29 cellular contexts compared by ENCODE assay signal in the genomic region with DNA sequence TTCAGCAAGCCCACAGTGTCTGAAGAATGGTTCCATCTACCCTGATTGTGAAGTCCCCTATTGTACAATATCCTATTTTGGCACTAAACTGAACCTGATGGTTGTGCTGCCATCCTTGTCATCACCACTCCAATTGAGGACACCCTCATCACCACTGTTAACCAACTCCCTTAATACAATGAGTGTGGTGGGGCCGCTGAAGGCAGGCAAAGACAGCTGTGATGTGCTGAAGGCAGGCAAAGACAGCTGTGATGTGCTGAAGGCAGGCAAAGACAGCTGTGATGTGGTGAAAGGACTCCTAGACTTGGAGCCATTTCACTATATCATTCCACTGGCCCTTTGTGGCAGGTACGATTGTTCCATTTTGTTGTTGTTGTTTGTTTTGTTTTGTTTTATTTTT.
"Had no signal": no experiment of that assay in that cellular context is flagged by ENCODE, and none has a peak within 500 bp of the region (broad histone marks: within the 10 kb centered on the region; RNA-seq: fewer than 3 reads in every experiment).

No MANE protein-coding gene starts in this region.

- H3K27me3 Mint-ChIP-seq: activated CD4-positive, alpha-beta T cell treated with anti-CD3 and anti-CD28 coated beads for 36 hours; activated CD4-positive, alpha-beta T cell treated with anti-CD3 and anti-CD28 coated beads, Interleukin-2, amount 10 ng/mL, durations not matched to agents 24 days and 14 days; activated naive CD4-positive, alpha-beta T cell treated with anti-CD3 and anti-CD28 coated beads, Interleukin-2, amount 10 ng/mL, durations not matched to agents 7 days and 5 days; activated naive CD8-positive, alpha-beta T cell treated with anti-CD3 and anti-CD28 coated beads, Interleukin-2, amount 10 ng/mL, durations not matched to agents 7 days and 5 days; activated T-cell treated with anti-CD3 and anti-CD28 coated beads, Interleukin-2, amount 50 U/mL, for 24 hours; brain; dendritic cell treated with granulocyte-macrophage colony-stimulating factor and Interleukin-4, amounts not matched to agents 40 ng/mL and 50 ng/mL, for 4 days had no signal

- H3K4me3 Mint-ChIP-seq: activated CD4-positive, alpha-beta memory T cell treated with anti-CD3 and anti-CD28 coated beads for 36 hours; activated CD4-positive, alpha-beta T cell treated with anti-CD3 and anti-CD28 coated beads for 36 hours; activated CD4-positive, alpha-beta T cell treated with anti-CD3 and anti-CD28 coated beads, Interleukin-2, amount 10 ng/mL, durations not matched to agents 24 days and 14 days; activated naive CD4-positive, alpha-beta T cell treated with anti-CD3 and anti-CD28 coated beads, Interleukin-2, amount 10 ng/mL, durations not matched to agents 7 days and 5 days; activated naive CD8-positive, alpha-beta T cell treated with anti-CD3 and anti-CD28 coated beads, Interleukin-2, amount 10 ng/mL, durations not matched to agents 7 days and 5 days; activated T-cell treated with anti-CD3 and anti-CD28 coated beads, Interleukin-2, amount 50 U/mL, for 24 hours; activated T-cell treated with anti-CD3 and anti-CD28 coated beads, Interleukin-2, amount 50 U/mL, for 72 hours; brain; dendritic cell treated with granulocyte-macrophage colony-stimulating factor and Interleukin-4, amounts not matched to agents 40 ng/mL and 50 ng/mL, for 4 days had no signal

- ATAC-seq: activated CD4-positive, alpha-beta T cell treated with anti-CD3 and anti-CD28 coated beads for 36 hours; activated naive CD4-positive, alpha-beta T cell treated with anti-CD3 and anti-CD28 coated beads, Interleukin-2, amount 50 U/mL, for 72 hours; activated T-cell treated with anti-CD3 and anti-CD28 coated beads, Interleukin-2, amount 50 U/mL, for 72 hours; gastroesophageal sphincter had no signal

- H3K9me3 ChIP-seq: ascending aorta, breast epithelium, colonic mucosa, esophagus muscularis mucosa, gastroesophageal sphincter had no signal

- H3K36me3 Mint-ChIP-seq: activated CD4-positive, alpha-beta memory T cell treated with anti-CD3 and anti-CD28 coated beads for 36 hours; activated naive CD4-positive, alpha-beta T cell treated with anti-CD3 and anti-CD28 coated beads, Interleukin-2, amount 10 ng/mL, durations not matched to agents 7 days and 5 days; activated naive CD4-positive, alpha-beta T cell treated with anti-CD3 and anti-CD28 coated beads, Interleukin-2, amount 50 U/mL, for 72 hours; activated naive CD8-positive, alpha-beta T cell treated with anti-CD3 and anti-CD28 coated beads, Interleukin-2, amount 10 ng/mL, durations not matched to agents 7 days and 5 days; brain had no signal

- DNase-seq: activated CD4-positive, alpha-beta memory T cell treated with anti-CD3 and anti-CD28 coated beads for 36 hours; activated CD4-positive, alpha-beta T cell treated with anti-CD3 and anti-CD28 coated beads for 36 hours; activated CD4-positive, alpha-beta T cell treated with anti-CD3 and anti-CD28 coated beads, Interleukin-2, amount 10 ng/mL, durations not matched to agents 24 days and 14 days; activated CD4-positive, CD25-positive, alpha-beta regulatory T cell; activated CD4-positive, CD25-positive, alpha-beta regulatory T cell treated with anti-CD3 and anti-CD28 coated beads, Interleukin-2, amount 50 U/mL, for 72 hours; activated CD8-positive, alpha-beta memory T cell treated with anti-CD3 and anti-CD28 coated beads, Interleukin-2, amount 50 U/mL, for 48 hours; activated gamma-delta T cell; activated naive CD4-positive, alpha-beta T cell; activated naive CD4-positive, alpha-beta T cell treated with anti-CD3 and anti-CD28 coated beads, Interleukin-2, amount 10 ng/mL, durations not matched to agents 7 days and 5 days; activated naive CD8-positive, alpha-beta T cell treated with anti-CD3 and anti-CD28 coated beads, Interleukin-2, amount 10 ng/mL, durations not matched to agents 7 days and 5 days; activated T-cell treated with anti-CD3 and anti-CD28 coated beads for 4 hours; activated T-cell treated with anti-CD3 and anti-CD28 coated beads, Interleukin-2, amount 50 U/mL, for 24 hours; activated T-cell treated with anti-CD3 and anti-CD28 coated beads, Interleukin-2, amount 50 U/mL, for 72 hours; central memory CD4-positive, alpha-beta T cell; cerebellar nuclear complex; colonic mucosa; dorsolateral prefrontal cortex; effector memory CD4-positive, alpha-beta T cell; erythroblast; foreskin melanocyte; T-helper 2 cell had no signal

- H3K27ac Mint-ChIP-seq: activated CD4-positive, alpha-beta memory T cell treated with anti-CD3 and anti-CD28 coated beads for 36 hours; activated CD4-positive, alpha-beta T cell treated with anti-CD3 and anti-CD28 coated beads for 36 hours; activated CD4-positive, alpha-beta T cell treated with anti-CD3 and anti-CD28 coated beads, Interleukin-2, amount 10 ng/mL, durations not matched to agents 24 days and 14 days; activated naive CD4-positive, alpha-beta T cell treated with anti-CD3 and anti-CD28 coated beads, Interleukin-2, amount 10 ng/mL, durations not matched to agents 7 days and 5 days; activated naive CD4-positive, alpha-beta T cell treated with anti-CD3 and anti-CD28 coated beads, Interleukin-2, amount 50 U/mL, for 72 hours; activated naive CD8-positive, alpha-beta T cell treated with anti-CD3 and anti-CD28 coated beads, Interleukin-2, amount 10 ng/mL, durations not matched to agents 7 days and 5 days; activated T-cell treated with anti-CD3 and anti-CD28 coated beads, Interleukin-2, amount 50 U/mL, for 24 hours; activated T-cell treated with anti-CD3 and anti-CD28 coated beads, Interleukin-2, amount 50 U/mL, for 72 hours; dendritic cell treated with granulocyte-macrophage colony-stimulating factor and Interleukin-4, amounts not matched to agents 40 ng/mL and 50 ng/mL, for 4 days had no signal

- H3K4me1 Mint-ChIP-seq: activated CD4-positive, alpha-beta T cell treated with anti-CD3 and anti-CD28 coated beads for 36 hours; activated CD4-positive, alpha-beta T cell treated with anti-CD3 and anti-CD28 coated beads, Interleukin-2, amount 10 ng/mL, durations not matched to agents 24 days and 14 days; activated naive CD4-positive, alpha-beta T cell treated with anti-CD3 and anti-CD28 coated beads, Interleukin-2, amount 10 ng/mL, durations not matched to agents 7 days and 5 days; activated naive CD8-positive, alpha-beta T cell treated with anti-CD3 and anti-CD28 coated beads, Interleukin-2, amount 10 ng/mL, durations not matched to agents 7 days and 5 days had no signal

- H3K9me3 Mint-ChIP-seq: activated CD4-positive, alpha-beta memory T cell treated with anti-CD3 and anti-CD28 coated beads for 36 hours; activated CD4-positive, alpha-beta T cell treated with anti-CD3 and anti-CD28 coated beads, Interleukin-2, amount 10 ng/mL, durations not matched to agents 24 days and 14 days; activated naive CD4-positive, alpha-beta T cell treated with anti-CD3 and anti-CD28 coated beads, Interleukin-2, amount 10 ng/mL, durations not matched to agents 7 days and 5 days; activated naive CD8-positive, alpha-beta T cell treated with anti-CD3 and anti-CD28 coated beads, Interleukin-2, amount 10 ng/mL, durations not matched to agents 7 days and 5 days; activated T-cell treated with anti-CD3 and anti-CD28 coated beads, Interleukin-2, amount 50 U/mL, for 24 hours; activated T-cell treated with anti-CD3 and anti-CD28 coated beads, Interleukin-2, amount 50 U/mL, for 72 hours; dendritic cell treated with granulocyte-macrophage colony-stimulating factor and Interleukin-4, amounts not matched to agents 40 ng/mL and 50 ng/mL, for 4 days had no signal

- H3K27me3 ChIP-seq: ascending aorta, breast epithelium, cardiac muscle cell, colonic mucosa, esophagus muscularis mucosa, gastroesophageal sphincter had no signal

- H3K36me3 ChIP-seq: ascending aorta, breast epithelium, cardiac muscle cell, colonic mucosa, esophagus muscularis mucosa, gastroesophageal sphincter had no signal

- H3K4me3 ChIP-seq: ascending aorta, breast epithelium, cardiac muscle cell, colonic mucosa, dorsolateral prefrontal cortex, esophagus muscularis mucosa, gastroesophageal sphincter had no signal

- H3K4me1 ChIP-seq: ascending aorta, breast epithelium, colonic mucosa, esophagus muscularis mucosa, gastroesophageal sphincter had no signal

- H3K27ac ChIP-seq: ascending aorta, breast epithelium, cardiac muscle cell, colonic mucosa, dorsolateral prefrontal cortex, esophagus muscularis mucosa, gastroesophageal sphincter had no signal
